ENCODE assay signal across 21 cellular contexts in genomic region chr1:36101546-36101945, GRCh38. TPM values are rescaled to one million over a fixed set of nuclear protein-coding genes. Genes with fewer than 3 reads are reported as not detected.
DNase-seq lines count a peak whose midpoint lies in the region; ATAC-seq, FAIRE-seq and TF ChIP-seq lines count a peak whose summit lies in the region.
"Had no signal": no experiment of that assay in that cellular context is flagged by ENCODE, and none has a peak within 500 bp of the region (broad histone marks: within the 10 kb centered on the region; RNA-seq: fewer than 3 reads in every experiment).

No MANE protein-coding gene starts in this region.

- dilution Hi-C loops in endothelial cell of umbilical vein (cut with MboI; ENCODE audit: extremely low pct_ligation_motif_present, low sequenced_read_pairs) = no loop called here

- no peak for ATAC-seq in stimulated activated naive CD8-positive, alpha-beta T cell treated with anti-CD3 and anti-CD28 coated beads, Interleukin-15, amount 100 ng/mL, for 72 hours
- no peak for ATAC-seq in activated naive CD8-positive, alpha-beta T cell treated with anti-CD3 and anti-CD28 coated beads, Interleukin-2, amount 50 U/mL, for 24 hours
- ATAC-seq: A549 had no signal

- H3K4me1 Mint-ChIP-seq in stimulated activated naive CD8-positive, alpha-beta T cell treated with anti-CD3 and anti-CD28 coated beads, Interleukin-15, Interleukin-2, amounts not matched to agents 100 ng/mL and 50 ng/mL, for 24 hours (ENCODE audit: low read depth) = no peaks in the 10 kb centered on the region
- peaks cover 23% of the 10 kb centered on the region for H3K4me1 Mint-ChIP-seq in stimulated activated naive CD8-positive, alpha-beta T cell treated with anti-CD3 and anti-CD28 coated beads, Interleukin-15, amount 100 ng/mL, for 72 hours
- no peaks in the 10 kb centered on the region for H3K4me1 Mint-ChIP-seq in activated naive CD8-positive, alpha-beta T cell treated with anti-CD3 and anti-CD28 coated beads, Interleukin-2, amount 50 U/mL, for 24 hours
- H3K4me1 Mint-ChIP-seq in Calu3 (ENCODE audit: low read depth, unreplicated experiment) = peaks cover 10% of the 10 kb centered on the region

- H3K27ac Mint-ChIP-seq in stimulated activated naive CD8-positive, alpha-beta T cell treated with anti-CD3 and anti-CD28 coated beads, Interleukin-15, Interleukin-2, amounts not matched to agents 100 ng/mL and 50 ng/mL, for 24 hours = peak overlapping the region; percentile 63
- no peak overlapping the region for H3K27ac Mint-ChIP-seq in stimulated activated naive CD8-positive, alpha-beta T cell treated with anti-CD3 and anti-CD28 coated beads, Interleukin-15, amount 100 ng/mL, for 72 hours
- H3K27ac Mint-ChIP-seq in activated naive CD8-positive, alpha-beta T cell treated with anti-CD3 and anti-CD28 coated beads, Interleukin-2, amount 50 U/mL, for 24 hours = no peak overlapping the region
- no peak overlapping the region for H3K27ac Mint-ChIP-seq in Calu3 (ENCODE audit: unreplicated experiment)

- H3K4me2 ChIP-seq in endothelial cell of umbilical vein (ENCODE audit: insufficient read depth, low read length) (no peak overlapping the region), GM23248 (ENCODE audit: unreplicated experiment) (no peak overlapping the region)
- H3K4me2 ChIP-seq: A549; BLaER1 treated with 17β-estradiol and CSF1 and Interleukin-3, amounts not matched to agents 10 nM and 100 nM had no signal

- in situ Hi-C loops in GM23248 (cut with MboI) = loop anchor here (10.0 kb wide), 1 partner anchor 193 kb away; no protein-coding TSS in a partner anchor

- no peaks in the 10 kb centered on the region for H3K9me3 Mint-ChIP-seq in stimulated activated naive CD8-positive, alpha-beta T cell treated with anti-CD3 and anti-CD28 coated beads, Interleukin-15, Interleukin-2, amounts not matched to agents 100 ng/mL and 50 ng/mL, for 24 hours
- no peaks in the 10 kb centered on the region for H3K9me3 Mint-ChIP-seq in stimulated activated naive CD8-positive, alpha-beta T cell treated with anti-CD3 and anti-CD28 coated beads, Interleukin-15, amount 100 ng/mL, for 72 hours
- H3K9me3 Mint-ChIP-seq in activated naive CD8-positive, alpha-beta T cell treated with anti-CD3 and anti-CD28 coated beads, Interleukin-2, amount 50 U/mL, for 24 hours = no peaks in the 10 kb centered on the region
- no peaks in the 10 kb centered on the region for H3K9me3 Mint-ChIP-seq in Calu3 (ENCODE audit: low read depth, unreplicated experiment)
- H3K9me3 Mint-ChIP-seq: CD4-positive, alpha-beta memory T cell had no signal

- POLR2A ChIA-PET in endothelial cell of umbilical vein (lab: Charles Lee) = no interaction called here

- H3K4me3 Mint-ChIP-seq in stimulated activated naive CD8-positive, alpha-beta T cell treated with anti-CD3 and anti-CD28 coated beads, Interleukin-15, Interleukin-2, amounts not matched to agents 100 ng/mL and 50 ng/mL, for 24 hours = no peak overlapping the region
- H3K4me3 Mint-ChIP-seq in stimulated activated naive CD8-positive, alpha-beta T cell treated with anti-CD3 and anti-CD28 coated beads, Interleukin-15, amount 100 ng/mL, for 72 hours = no peak overlapping the region
- no peak overlapping the region for H3K4me3 Mint-ChIP-seq in activated naive CD8-positive, alpha-beta T cell treated with anti-CD3 and anti-CD28 coated beads, Interleukin-2, amount 50 U/mL, for 24 hours
- H3K4me3 Mint-ChIP-seq in Calu3 (ENCODE audit: low read depth, unreplicated experiment) = no peak overlapping the region
- H3K4me3 Mint-ChIP-seq: CD4-positive, alpha-beta memory T cell had no signal

- H3K9me1 ChIP-seq in endothelial cell of umbilical vein (replicated peaks; ENCODE audit: control insufficient read depth, extremely low read depth, insufficient read depth, low read length) = no peaks in the 10 kb centered on the region

- H3K36me3 Mint-ChIP-seq in stimulated activated naive CD8-positive, alpha-beta T cell treated with anti-CD3 and anti-CD28 coated beads, Interleukin-15, Interleukin-2, amounts not matched to agents 100 ng/mL and 50 ng/mL, for 24 hours (ENCODE audit: low read depth) = no peaks in the 10 kb centered on the region
- H3K36me3 Mint-ChIP-seq in activated naive CD8-positive, alpha-beta T cell treated with anti-CD3 and anti-CD28 coated beads, Interleukin-2, amount 50 U/mL, for 24 hours (ENCODE audit: low read depth) = no peaks in the 10 kb centered on the region
- peaks cover 7% of the 10 kb centered on the region for H3K36me3 Mint-ChIP-seq in Calu3 (ENCODE audit: insufficient read depth, unreplicated experiment)

- CTCF ChIA-PET in endothelial cell of umbilical vein (lab: Charles Lee) = interaction anchor here (4.1 to 13.8 kb wide), 3 partner anchors 33 to 184 kb away, joined by 21 to 233 read pairs (median 42); no protein-coding TSS in a partner anchor
- CTCF ChIA-PET in Calu3 (lab: Charles Lee) = interaction anchor here (1.2 to 1.4 kb wide), 2 partner anchors 33 to 86 kb away, joined by 4 to 5 read pairs; no protein-coding TSS in a partner anchor

- H3K9ac ChIP-seq in endothelial cell of umbilical vein (replicated peaks; ENCODE audit: extremely low read depth, insufficient read depth, low read length) = no peak overlapping the region
- H3K9ac ChIP-seq in GM23248 = no peak overlapping the region
- H3K9ac ChIP-seq: BLaER1 treated with 17β-estradiol and CSF1 and Interleukin-3, amounts not matched to agents 10 nM and 100 nM had no signal

- no TSS peak for BruUV-seq in endothelial cell of umbilical vein (replicated peaks; lab: Mats Ljungman, UMichigan)
- no TSS peak for BruUV-seq in Calu3 (replicated peaks; lab: Mats Ljungman, UMichigan)

- H3K79me2 ChIP-seq in endothelial cell of umbilical vein (ENCODE audit: control insufficient read depth, insufficient read depth, low read length) (no peaks in the 10 kb centered on the region), GM23248 (ENCODE audit: insufficient read depth) (no peaks in the 10 kb centered on the region)

- intact Hi-C loops in endothelial cell of umbilical vein (cut with micrococcal nuclease) = no loop called here
- intact Hi-C loops in Calu3 (cut with micrococcal nuclease; ENCODE audit: unreplicated experiment) = loop anchor here (2.0 kb wide), 1 partner anchor 183 kb away; no protein-coding TSS in a partner anchor

- H3K36me3 ChIP-seq in endothelial cell of umbilical vein (ENCODE audit: control insufficient read depth in 2 of 2, extremely low read depth in 1 of 2, insufficient read depth in 2 of 2, low read length in 2 of 2) (no peaks in the 10 kb centered on the region), GM23248 (ENCODE audit: low read depth) (no peaks in the 10 kb centered on the region)
- H3K36me3 ChIP-seq: BE2C had no signal

- no peak for DNase-seq in stimulated activated naive CD8-positive, alpha-beta T cell treated with anti-CD3 and anti-CD28 coated beads, Interleukin-15, amount 100 ng/mL, for 72 hours
- DNase-seq in endothelial cell of umbilical vein (ENCODE audit: low read depth, low spot score) = no peak
- no peak for DNase-seq in GM23248
- no peak for DNase-seq in activated naive CD8-positive, alpha-beta T cell treated with anti-CD3 and anti-CD28 coated beads, Interleukin-2, amount 50 U/mL, for 24 hours
- no peak for DNase-seq in Calu3
- DNase-seq: ACHN; AML-193; BE2C; CD4-positive, alpha-beta memory T cell; COR-L47; DMS153; DND-41; H7; HCEC 1CT had no signal

- H3K9me2 ChIP-seq in GM23248 (ENCODE audit: insufficient read depth) = no peaks in the 10 kb centered on the region

- H3K9me3 ChIP-seq in endothelial cell of umbilical vein (replicated peaks; ENCODE audit: control insufficient read depth, insufficient read depth, low read length) (no peaks in the 10 kb centered on the region), GM23248 (ENCODE audit: low read depth) (no peaks in the 10 kb centered on the region)
- H3K9me3 ChIP-seq: A549; BE2C; BLaER1 treated with 17β-estradiol and CSF1 and Interleukin-3, amounts not matched to agents 10 nM and 100 nM had no signal

- H3K27ac ChIP-seq in endothelial cell of umbilical vein (ENCODE audit: insufficient read depth, low read depth, low read length) = no peak overlapping the region
- no peak overlapping the region for H3K27ac ChIP-seq in GM23248
- H3K27ac ChIP-seq: 22Rv1; A549; BLaER1 treated with 17β-estradiol and CSF1 and Interleukin-3, amounts not matched to agents 10 nM and 100 nM had no signal

- H2AFZ ChIP-seq in endothelial cell of umbilical vein (ENCODE audit: low read depth, low read length) = no peak overlapping the region
- H2AFZ ChIP-seq in GM23248 = no peak overlapping the region

- no peak for TF ChIP-seq CTCF in endothelial cell of umbilical vein (IDR thresholded peaks at IDR 0.05; ENCODE audit: extremely low read depth in 1 of 2, insufficient read depth in 1 of 2, low read depth in 1 of 2, low read length in 2 of 2)
- TF ChIP-seq CTCF in Calu3 (IDR thresholded peaks at IDR 0.05; ENCODE audit: unreplicated experiment) = no peak

- TF ChIP-seq POLR2A in endothelial cell of umbilical vein (IDR thresholded peaks at IDR 0.05; ENCODE audit: low read depth, low read length) = no peak

- H4K20me1 ChIP-seq in endothelial cell of umbilical vein (replicated peaks; ENCODE audit: control insufficient read depth, extremely low read depth, insufficient read depth, low read length) = no peaks in the 10 kb centered on the region
- H4K20me1 ChIP-seq in GM23248 (ENCODE audit: insufficient read depth) = no peaks in the 10 kb centered on the region

- 96 to 99% methylated on average over 5 of the region's 5 CpGs for WGBS in GM23248 (ENCODE audit: low coverage in 1 of 2, low lambda C conversion rate in 2 of 2, missing lambda C conversion rate in 2 of 2), 2 experiments

- peak; percentile 43 for FAIRE-seq in endothelial cell of umbilical vein (lab: Jason Lieb, UNC)
- FAIRE-seq: A549, G401.6, GM12892, H1 had no signal

- H3K27me3 ChIP-seq in endothelial cell of umbilical vein (ENCODE audit: control insufficient read depth in 2 of 2, insufficient read depth in 2 of 2, low read length in 2 of 2) = no peaks in the 10 kb centered on the region
- no peaks in the 10 kb centered on the region for H3K27me3 ChIP-seq in GM23248 (replicated peaks; ENCODE audit: insufficient read depth)
- H3K27me3 ChIP-seq: BE2C; BLaER1 treated with 17β-estradiol and CSF1 and Interleukin-3, amounts not matched to agents 10 nM and 100 nM had no signal

- H3K4me1 ChIP-seq in endothelial cell of umbilical vein (ENCODE audit: control insufficient read depth, extremely low read depth, insufficient read depth, low read length) = no peaks in the 10 kb centered on the region
- H3K4me1 ChIP-seq in GM23248 (ENCODE audit: insufficient read depth) = 0 out of 2 replicates have a peak, but pooled peaks cover 3% of the 10 kb centered on the region
- H3K4me1 ChIP-seq: A549, BE2C had no signal

- no peaks in the 10 kb centered on the region for H3F3A ChIP-seq in GM23248 (ENCODE audit: insufficient read depth)

- no peaks in the 10 kb centered on the region for H3K27me3 Mint-ChIP-seq in stimulated activated naive CD8-positive, alpha-beta T cell treated with anti-CD3 and anti-CD28 coated beads, Interleukin-15, Interleukin-2, amounts not matched to agents 100 ng/mL and 50 ng/mL, for 24 hours
- H3K27me3 Mint-ChIP-seq in stimulated activated naive CD8-positive, alpha-beta T cell treated with anti-CD3 and anti-CD28 coated beads, Interleukin-15, amount 100 ng/mL, for 72 hours = no peaks in the 10 kb centered on the region
- no peaks in the 10 kb centered on the region for H3K27me3 Mint-ChIP-seq in activated naive CD8-positive, alpha-beta T cell treated with anti-CD3 and anti-CD28 coated beads, Interleukin-2, amount 50 U/mL, for 24 hours
- no peaks in the 10 kb centered on the region for H3K27me3 Mint-ChIP-seq in Calu3 (ENCODE audit: unreplicated experiment)
- H3K27me3 Mint-ChIP-seq: CD4-positive, alpha-beta memory T cell had no signal

- no peak overlapping the region for H3K4me3 ChIP-seq in endothelial cell of umbilical vein (replicated peaks in 1 of 3; ENCODE audit: insufficient read depth in 1 of 3, low read depth in 1 of 3, low read length in 3 of 3)
- H3K4me3 ChIP-seq in GM23248 = no peak overlapping the region
- H3K4me3 ChIP-seq: A549; BLaER1 treated with 17β-estradiol and CSF1 and Interleukin-3, amounts not matched to agents 10 nM and 100 nM had no signal

RNA-seq across cellular contexts. Expression of gene ADPRS, which starts 12.9 kb away (rescaled TPM):
- total RNA-seq in endothelial cell of umbilical vein (32.9 and 33.9 TPM in 2 replicates), Calu3 (2022) (26.5 and 32.8 TPM in 2 replicates)
- polyA plus RNA-seq in endothelial cell of umbilical vein (48.1 and 52.8 TPM in 2 replicates), GM23248 (2016; fragmentation: Nextera tagmentation; extraction: Ambion mirVana) (38.9 and 42.0 TPM in 2 replicates)
- polyA plus RNA-seq in endothelial cell of umbilical vein (2011; cell fraction: cytosol; rRNA removed) = 41.5 and 41.6 TPM in 2 replicates
- polyA plus RNA-seq in endothelial cell of umbilical vein (2011; cell fraction: nucleus; rRNA removed) = 21.3 and 23.2 TPM in 2 replicates
- 23.1 and 23.9 TPM in 2 replicates for polyA plus RNA-seq in endothelial cell of umbilical vein (2012)
- polyA minus RNA-seq in endothelial cell of umbilical vein = 23.3 and 27.1 TPM in 2 replicates
- polyA minus RNA-seq in endothelial cell of umbilical vein (2011; cell fraction: cytosol; rRNA and poly(A)+ RNA removed) = 14.5 TPM
- 6.2 and 6.6 TPM in 2 replicates for polyA minus RNA-seq in endothelial cell of umbilical vein (2011; cell fraction: nucleus; rRNA and poly(A)+ RNA removed)
- total RNA-seq in GM23248 (2014; rRNA removed; shearing (Covaris generic)) = 64.7 and 70.3 TPM in 2 replicates

RNA-seq across cellular contexts. Expression of gene TEKT2, which starts 17.7 kb away (rescaled TPM):
- total RNA-seq in endothelial cell of umbilical vein = 0.38 and 0.90 TPM in 2 replicates
- polyA plus RNA-seq in endothelial cell of umbilical vein = 0.61 and 0.62 TPM in 2 replicates
- polyA plus RNA-seq in endothelial cell of umbilical vein (2011; cell fraction: cytosol; rRNA removed) = 0.14 and 0.23 TPM in 2 replicates
- 1.7 and 3.5 TPM in 2 replicates for polyA plus RNA-seq in endothelial cell of umbilical vein (2011; cell fraction: nucleus; rRNA removed)
- polyA plus RNA-seq in endothelial cell of umbilical vein (2012) = 0.15 and 0.27 TPM in 2 replicates
- polyA minus RNA-seq in endothelial cell of umbilical vein = 0.30 and 0.46 TPM in 2 replicates
- not detected for polyA minus RNA-seq in endothelial cell of umbilical vein (2011; cell fraction: cytosol; rRNA and poly(A)+ RNA removed)
- polyA minus RNA-seq in endothelial cell of umbilical vein (2011; cell fraction: nucleus; rRNA and poly(A)+ RNA removed) = 0.34 and 0.82 TPM in 2 replicates
- not detected in 2 replicates for total RNA-seq in GM23248 (2014; rRNA removed; shearing (Covaris generic))
- not detected in 2 replicates for polyA plus RNA-seq in GM23248 (2016; fragmentation: Nextera tagmentation; extraction: Ambion mirVana)
- total RNA-seq in Calu3 (2022) = 0.31 TPM in 1 of 2 replicates, not detected in the other
- total RNA-seq: CD4-positive, alpha-beta memory T cell had no signal
- polyA plus RNA-seq: CD4-positive, alpha-beta memory T cell had no signal

RNA-seq across cellular contexts. Expression of gene COL8A2, which starts 23.5 kb away (rescaled TPM):
- total RNA-seq in endothelial cell of umbilical vein = 0.78 and 1.3 TPM in 2 replicates
- polyA plus RNA-seq in endothelial cell of umbilical vein = 1.2 and 1.6 TPM in 2 replicates
- polyA plus RNA-seq in endothelial cell of umbilical vein (2011; cell fraction: cytosol; rRNA removed) = 0.83 and 0.97 TPM in 2 replicates
- 0.75 and 0.77 TPM in 2 replicates for polyA plus RNA-seq in endothelial cell of umbilical vein (2011; cell fraction: nucleus; rRNA removed)
- polyA plus RNA-seq in endothelial cell of umbilical vein (2012) = 1.4 and 2.9 TPM in 2 replicates
- 0.73 and 1.1 TPM in 2 replicates for polyA minus RNA-seq in endothelial cell of umbilical vein
- polyA minus RNA-seq in endothelial cell of umbilical vein (2011; cell fraction: cytosol; rRNA and poly(A)+ RNA removed) = not detected
- 0.19 TPM in 2 replicates for polyA minus RNA-seq in endothelial cell of umbilical vein (2011; cell fraction: nucleus; rRNA and poly(A)+ RNA removed)
- total RNA-seq in GM23248 (2014; rRNA removed; shearing (Covaris generic)) = 30.5 and 33.1 TPM in 2 replicates
- 2.9 and 3.2 TPM in 2 replicates for polyA plus RNA-seq in GM23248 (2016; fragmentation: Nextera tagmentation; extraction: Ambion mirVana)
- 0.07 TPM in 1 of 2 replicates, not detected in the other for total RNA-seq in Calu3 (2022)
- polyA plus RNA-seq: CD4-positive, alpha-beta memory T cell had no signal

RNA-seq across cellular contexts. Expression of gene TRAPPC3, which starts 47.7 kb away (rescaled TPM):
- 87.7 and 93.4 TPM in 2 replicates for total RNA-seq in endothelial cell of umbilical vein
- polyA plus RNA-seq in endothelial cell of umbilical vein = 89.3 and 125 TPM in 2 replicates
- 108 and 132 TPM in 2 replicates for polyA plus RNA-seq in endothelial cell of umbilical vein (2011; cell fraction: cytosol; rRNA removed)
- polyA plus RNA-seq in endothelial cell of umbilical vein (2011; cell fraction: nucleus; rRNA removed) = 63.6 and 73.8 TPM in 2 replicates
- polyA plus RNA-seq in endothelial cell of umbilical vein (2012) = 92.2 and 107 TPM in 2 replicates
- polyA minus RNA-seq in endothelial cell of umbilical vein = 39.8 and 43.5 TPM in 2 replicates
- 44.3 TPM for polyA minus RNA-seq in endothelial cell of umbilical vein (2011; cell fraction: cytosol; rRNA and poly(A)+ RNA removed)
- polyA minus RNA-seq in endothelial cell of umbilical vein (2011; cell fraction: nucleus; rRNA and poly(A)+ RNA removed) = 13.5 and 18.9 TPM in 2 replicates
- 101 and 112 TPM in 2 replicates for total RNA-seq in GM23248 (2014; rRNA removed; shearing (Covaris generic))
- 134 and 135 TPM in 2 replicates for polyA plus RNA-seq in GM23248 (2016; fragmentation: Nextera tagmentation; extraction: Ambion mirVana)
- total RNA-seq in Calu3 (2022) = 70.3 and 71.5 TPM in 2 replicates

RNA-seq across cellular contexts. Expression of gene MAP7D1, which starts 54.4 kb away (rescaled TPM):
- total RNA-seq in endothelial cell of umbilical vein (193 and 199 TPM in 2 replicates), Calu3 (2022) (96.2 and 98.3 TPM in 2 replicates)
- polyA plus RNA-seq in endothelial cell of umbilical vein (69.7 and 72.8 TPM in 2 replicates), GM23248 (2016; fragmentation: Nextera tagmentation; extraction: Ambion mirVana) (34.8 and 35.8 TPM in 2 replicates)
- polyA plus RNA-seq in endothelial cell of umbilical vein (2011; cell fraction: cytosol; rRNA removed) = 83.1 and 87.7 TPM in 2 replicates
- 96.6 and 103 TPM in 2 replicates for polyA plus RNA-seq in endothelial cell of umbilical vein (2011; cell fraction: nucleus; rRNA removed)
- 92.9 and 99.3 TPM in 2 replicates for polyA plus RNA-seq in endothelial cell of umbilical vein (2012)
- 30.7 and 35.9 TPM in 2 replicates for polyA minus RNA-seq in endothelial cell of umbilical vein
- polyA minus RNA-seq in endothelial cell of umbilical vein (2011; cell fraction: cytosol; rRNA and poly(A)+ RNA removed) = 29.4 TPM
- polyA minus RNA-seq in endothelial cell of umbilical vein (2011; cell fraction: nucleus; rRNA and poly(A)+ RNA removed) = 23.7 and 46.5 TPM in 2 replicates
- total RNA-seq in GM23248 (2014; rRNA removed; shearing (Covaris generic)) = 160 and 224 TPM in 2 replicates

Comparison
In these comparisons a context has a peak if more than half of its experiments do, and no peak if none do; other contexts are left out.
1. RNA of gene COL8A2, which starts 23.5 kb away (total RNA-seq): 30.5 to 33.1 TPM in GM23248; 0.78 to 1.3 TPM in endothelial cell of umbilical vein and 0.07 TPM in Calu3; every median in the first group is over 10 times any median in the second.